In genomic region chr7:46832136-46832535, GRCh38 we compare ENCODE assay signal across 9 cellular contexts.
"Had no signal": no experiment of that assay in that cellular context is flagged by ENCODE, and none has a peak within 500 bp of the region (broad histone marks: within the 10 kb centered on the region; RNA-seq: fewer than 3 reads in every experiment).

No MANE protein-coding gene starts in this region.

- H3K36me3 Mint-ChIP-seq: IgD-negative memory B cell had no signal

- H3K4me3 Mint-ChIP-seq: H9, IgD-negative memory B cell had no signal

- H3K27ac ChIP-seq: GM23248, HL-60, KMS-11 had no signal

- FAIRE-seq: HepG2 had no signal

- H3K4me3 ChIP-seq: GM23248 had no signal

- H3K4me2 ChIP-seq: KMS-11 had no signal

- H3K27ac Mint-ChIP-seq: H9, IgD-negative memory B cell had no signal

- H3K9ac ChIP-seq: GM23248, KMS-11 had no signal

- H3K4me1 Mint-ChIP-seq: H9, IgD-negative memory B cell had no signal

- DNase-seq: GM23248, GOT3, H9, HCEC 1CT, KBM-7 had no signal

- H3K27me3 Mint-ChIP-seq: IgD-negative memory B cell had no signal

- H2AFZ ChIP-seq: GM23248 had no signal
